ENCODE assay signal across 8 cellular contexts in genomic region chr7:102306916-102307677, GRCh38. TPM values are rescaled to one million over a fixed set of nuclear protein-coding genes. Genes with fewer than 3 reads are reported as not detected.
A peak's percentile ranks its signal among the peaks of the same experiment; 100 is the strongest.
DNase-seq lines count a peak whose midpoint lies in the region; ATAC-seq and TF ChIP-seq lines count a peak whose summit lies in the region.

No MANE protein-coding gene starts in this region.

- DNase-seq in DMS53 (lab: John Stamatoyannopoulos, UW) (peak; percentile 95), dermis blood vessel endothelial cell (peak; percentile 34), DMS79 treated with DMSO at 0.1 percent for 48 hours (lab: John Stamatoyannopoulos, UW) (no peak), GF-D8 (lab: John Stamatoyannopoulos, UW) (no peak)
- peak in 1 of 10 donors; percentile 40 for DNase-seq in naive thymus-derived CD8-positive, alpha-beta T cell

- H3K4me2 ChIP-seq in OCI-LY3 (ENCODE audit: low read length), result peak overlapping the region; percentile 94

- no peaks in the 10 kb centered on the region for H3K27me3 Mint-ChIP-seq in naive thymus-derived CD8-positive, alpha-beta T cell

- peak; percentile 58 for TF ChIP-seq POLR2A in GM19099 (IDR thresholded peaks at IDR 0.05; ENCODE audit: extremely low read depth, insufficient read length, low read depth)

- H3K27me3 ChIP-seq in OCI-LY3 (ENCODE audit: low read depth, low read length), result no peaks in the 10 kb centered on the region

- peak overlapping the region in 2 of 10 donors; percentile 10 to 19 for H3K4me3 Mint-ChIP-seq in naive thymus-derived CD8-positive, alpha-beta T cell

- peak overlapping the region; percentile 78 for H3K27ac ChIP-seq in OCI-LY3 (ENCODE audit: low read length)

- POLR2A ChIA-PET in naive thymus-derived CD8-positive, alpha-beta T cell (lab: Charles Lee), result no interaction called here

- no peaks in the 10 kb centered on the region for H3K36me3 Mint-ChIP-seq in naive thymus-derived CD8-positive, alpha-beta T cell

- H3K27ac Mint-ChIP-seq in naive thymus-derived CD8-positive, alpha-beta T cell, result no peak overlapping the region

- H3K36me3 ChIP-seq in OCI-LY3 (replicated peaks; ENCODE audit: low read depth, low read length), result no peaks in the 10 kb centered on the region

- peak overlapping the region; percentile 64 for H3K9ac ChIP-seq in OCI-LY3 (ENCODE audit: low read length)

- peaks cover 40% of the 10 kb centered on the region for H3K4me1 ChIP-seq in OCI-LY3 (ENCODE audit: low read length)

- peaks cover 6% of the 10 kb centered on the region; the same call in 1 of the 2 replicates for H3K9me3 ChIP-seq in OCI-LY3 (ENCODE audit: insufficient read depth, low read length)

- peaks cover 0 to 42% (median 5%) of the 10 kb centered on the region in 4 donors for H3K4me1 Mint-ChIP-seq in naive thymus-derived CD8-positive, alpha-beta T cell

- no peaks in the 10 kb centered on the region for H3K79me2 ChIP-seq in OCI-LY3 (ENCODE audit: low read length)

- peak overlapping the region; percentile 74 for H3K4me3 ChIP-seq in OCI-LY3 (ENCODE audit: low read length)

- peak overlapping the region; percentile 55 for H2AFZ ChIP-seq in OCI-LY3 (ENCODE audit: low read depth, low read length)

- H3K9me3 Mint-ChIP-seq in naive thymus-derived CD8-positive, alpha-beta T cell, result no peaks in the 10 kb centered on the region

- no peaks in the 10 kb centered on the region for H4K20me1 ChIP-seq in OCI-LY3 (ENCODE audit: insufficient read depth, low read length)

- no peak for TF ChIP-seq CTCF in OCI-LY3 (IDR thresholded peaks at IDR 0.05; ENCODE audit: low read depth, low read length)

- ATAC-seq in HG03108 (IDR thresholded peaks at IDR 0.05; ENCODE audit: unreplicated experiment), result peak; percentile 68
- peak; percentile 29 to 59 for ATAC-seq in naive thymus-derived CD8-positive, alpha-beta T cell

RNA-seq across cellular contexts. Expression of gene SH2B2, which starts 20.4 kb away (rescaled TPM):
- 2.5 and 4.4 TPM in 2 replicates for total RNA-seq in dermis blood vessel endothelial cell
- total RNA-seq in naive thymus-derived CD8-positive, alpha-beta T cell, result 1 to 10 TPM; 2.7 to 3.8 TPM
- under 1 TPM in 2 of 3 donors, not detected in 1; 0.17 to 0.31 TPM for polyA plus RNA-seq in naive thymus-derived CD8-positive, alpha-beta T cell

RNA-seq across cellular contexts. Expression of gene SPDYE6, which starts 49.1 kb away (rescaled TPM):
- not detected in 2 replicates for total RNA-seq in dermis blood vessel endothelial cell
- total RNA-seq in naive thymus-derived CD8-positive, alpha-beta T cell, result not detected
- under 1 TPM in 2 of 3 donors, not detected in 1; 0.25 to 0.52 TPM for polyA plus RNA-seq in naive thymus-derived CD8-positive, alpha-beta T cell

Comparison
In these comparisons a context has a peak if more than half of its experiments do, and no peak if none do; other contexts are left out.
1. DNase-seq: peak in DMS53 (single experiment) and dermis blood vessel endothelial cell (single experiment); none in DMS79 treated with DMSO at 0.1 percent for 48 hours (single experiment) and GF-D8 (single experiment).